ENCODE assay signal across 1 cellular context in genomic region chr6:67883500-67884366, GRCh38.
A peak's percentile ranks its signal among the peaks of the same experiment; 100 is the strongest.
TF ChIP-seq lines count a peak whose summit lies in the region.

No MANE protein-coding gene starts in this region.

TF ChIP-seq in K562, 482 proteins besides CTCF, POLR2A, EP300 and RAD21 (continued from another document):
- peak in 1 of 2 experiments; percentile 5; a peak in 1 of 4 replicates for TF ChIP-seq ZNF639 (CRISPR knock-in tag; conservative IDR thresholded peaks at IDR 0.05 in 1 of 2, IDR thresholded peaks at IDR 0.05 in 1 of 2)
- peak; percentile 48 for TF ChIP-seq RBBP5 (IDR thresholded peaks at IDR 0.05; ENCODE audit: borderline replicate concordance, insufficient read depth, low read length, poor library complexity, severe bottlenecking)
- TF ChIP-seq PRDM10 (IDR thresholded peaks at IDR 0.05; ENCODE audit: partially characterized antibody) = no peak
- TF ChIP-seq MYC (IDR thresholded peaks at IDR 0.05; ENCODE audit: low read depth, low read length) = no peak
- 0 out of 2 replicates have a peak, but pooled peaks have one; percentile 32 for TF ChIP-seq MYC (CRISPR knock-in tag; IDR thresholded peaks at IDR 0.05; ENCODE audit: borderline replicate concordance, low read depth)
- TF ChIP-seq SMAD4 (CRISPR knock-in tag; conservative IDR thresholded peaks at IDR 0.05) = 0 out of 2 replicates have a peak, but pooled peaks have one; percentile 28
- TF ChIP-seq GTF2A2 (tag; IDR thresholded peaks at IDR 0.05) = no peak
- no peak for TF ChIP-seq KDM1A (IDR thresholded peaks at IDR 0.05)
- peak; percentile 6 to 83 for TF ChIP-seq AFF1 (IDR thresholded peaks at IDR 0.05; ENCODE audit: low read depth in 1 of 2, partially characterized antibody in 2 of 2)
- peak; percentile 94 to 96 for TF ChIP-seq MLLT1 (IDR thresholded peaks at IDR 0.05)
- TF ChIP-seq ZFP1 (CRISPR knock-in tag; IDR thresholded peaks at IDR 0.05) = 0 out of 2 replicates have a peak, but pooled peaks have one; percentile 43
- TF ChIP-seq ELF1 (tag; IDR thresholded peaks at IDR 0.05) = no peak; the same call in 1 of the 2 replicates
- peak; percentile 34 for TF ChIP-seq POLR2B (IDR thresholded peaks at IDR 0.05; ENCODE audit: low read depth, partially characterized antibody)
